8 cellular contexts compared by ENCODE assay signal in the genomic region with DNA sequence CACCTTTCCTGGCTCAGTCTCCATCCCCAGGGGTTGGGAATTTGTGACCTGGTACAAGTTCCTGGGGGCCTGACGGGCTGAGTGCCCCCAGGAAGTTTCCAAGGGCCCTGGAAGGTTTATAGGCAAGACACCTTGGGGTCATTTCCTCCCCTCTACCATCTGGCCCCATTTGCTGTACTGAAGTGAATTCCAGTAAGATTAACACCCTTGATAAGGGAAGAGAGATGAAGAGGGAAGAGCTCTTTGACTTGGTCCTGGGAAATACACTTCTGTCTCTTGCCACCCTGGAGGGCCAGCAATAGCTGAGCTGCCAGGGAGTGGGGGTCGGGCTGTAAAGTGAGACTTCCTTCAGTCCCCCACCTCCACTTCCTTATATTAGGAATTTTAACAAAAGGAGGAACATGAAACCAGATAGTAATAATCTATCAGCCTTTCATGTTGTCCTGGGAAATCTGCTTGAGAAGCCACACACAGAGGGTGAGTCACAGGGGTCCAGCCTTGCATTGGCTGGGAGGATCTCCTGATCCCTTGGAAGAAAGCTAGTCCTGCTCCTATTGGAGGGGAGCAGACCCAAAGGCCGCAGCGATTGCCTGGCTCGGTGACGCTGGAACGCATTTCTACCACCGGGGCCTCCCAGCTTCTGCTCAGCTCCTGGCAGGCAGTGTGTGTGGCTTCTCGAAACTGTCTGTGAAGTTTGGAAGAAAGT.
A peak's percentile ranks its signal among the peaks of the same experiment; 100 is the strongest.
DNase-seq lines count a peak whose midpoint lies in the region; ATAC-seq, FAIRE-seq and TF ChIP-seq lines count a peak whose summit lies in the region.

No MANE protein-coding gene starts in this region.

- no peaks in the 10 kb centered on the region for H3K9me1 ChIP-seq in endothelial cell of umbilical vein (replicated peaks; ENCODE audit: control insufficient read depth, extremely low read depth, insufficient read depth, low read length)

- peak; percentile 29 for TF ChIP-seq POLR2A in endothelial cell of umbilical vein (IDR thresholded peaks at IDR 0.05; ENCODE audit: low read depth, low read length)
- TF ChIP-seq POLR2A in GM12892 (IDR thresholded peaks at IDR 0.05; ENCODE audit: low read depth, low read length), result no peak

- H3K4me1 ChIP-seq in endothelial cell of umbilical vein (ENCODE audit: control insufficient read depth, extremely low read depth, insufficient read depth, low read length), result peaks cover 46% of the 10 kb centered on the region

- no peak for ATAC-seq in GM21717 (IDR thresholded peaks at IDR 0.05; ENCODE audit: unreplicated experiment)

- no peaks in the 10 kb centered on the region for H3K9me3 ChIP-seq in endothelial cell of umbilical vein (replicated peaks; ENCODE audit: control insufficient read depth, insufficient read depth, low read length)

- H3K36me3 Mint-ChIP-seq in mesothelial cell of epicardium, result no peaks in the 10 kb centered on the region

- H3K27me3 ChIP-seq in endothelial cell of umbilical vein (ENCODE audit: control insufficient read depth in 2 of 2, insufficient read depth in 2 of 2, low read length in 2 of 2), result no peaks in the 10 kb centered on the region

- H3K9me3 Mint-ChIP-seq in mesothelial cell of epicardium, result peaks cover 6% of the 10 kb centered on the region

- H3K4me3 Mint-ChIP-seq in mesothelial cell of epicardium, result no peak overlapping the region

- H3K4me3 ChIP-seq in AG04449 (ENCODE audit: low read depth, low read length) (no peak overlapping the region), endothelial cell of umbilical vein (replicated peaks in 1 of 3; ENCODE audit: insufficient read depth in 1 of 3, low read depth in 1 of 3, low read length in 3 of 3) (no peak overlapping the region)

- peak overlapping the region; percentile 5 for H3K4me2 ChIP-seq in endothelial cell of umbilical vein (ENCODE audit: insufficient read depth, low read length)

- no peaks in the 10 kb centered on the region for H3K79me2 ChIP-seq in endothelial cell of umbilical vein (ENCODE audit: control insufficient read depth, insufficient read depth, low read length)

- POLR2A ChIA-PET in AG04449 (lab: Yijun Ruan, JAX) (interaction anchor here (0.7 to 1.0 kb wide), 3 partner anchors 19 to 35 kb away, joined by 3 to 9 read pairs (median 3); no protein-coding TSS in a partner anchor), endothelial cell of umbilical vein (lab: Charles Lee) (interaction anchor here (0.7 to 1.0 kb wide), 2 partner anchors 40 to 151 kb away, joined by 3 to 10 read pairs; no protein-coding TSS in a partner anchor)

- H2AFZ ChIP-seq in endothelial cell of umbilical vein (ENCODE audit: low read depth, low read length), result peak overlapping the region; percentile 11

- dilution Hi-C loops in endothelial cell of umbilical vein (cut with MboI; ENCODE audit: extremely low pct_ligation_motif_present, low sequenced_read_pairs), result no loop called here

- peak overlapping the region; percentile 94 for H3K27ac ChIP-seq in endothelial cell of umbilical vein (ENCODE audit: insufficient read depth, low read depth, low read length)

- peaks cover 49% of the 10 kb centered on the region for H3K4me1 Mint-ChIP-seq in mesothelial cell of epicardium

- BruUV-seq in endothelial cell of umbilical vein (replicated peaks; lab: Mats Ljungman, UMichigan), result TSS peak; percentile 95

- DNase-seq in AG04449 (ENCODE audit: low read depth, low spot score) (peak; percentile 93), NCI-H226 (peak; percentile 37), endothelial cell of umbilical vein (ENCODE audit: low read depth, low spot score) (peak; percentile 87), mesothelial cell of epicardium (ENCODE audit: low spot score in 2 of 2, unreplicated experiment in 2 of 2) (peak; percentile 32 to 67), T-helper 1 cell (no peak), GM12892 (ENCODE audit: insufficient read length) (no peak)
- DNase-seq in activated CD4-positive, CD25-positive, alpha-beta regulatory T cell treated with anti-CD3 and anti-CD28 coated beads, Interleukin-2, amount 50 U/mL, for 72 hours, result no peak

- no peaks in the 10 kb centered on the region for H4K20me1 ChIP-seq in endothelial cell of umbilical vein (replicated peaks; ENCODE audit: control insufficient read depth, extremely low read depth, insufficient read depth, low read length)

- no peaks in the 10 kb centered on the region for H3K27me3 Mint-ChIP-seq in mesothelial cell of epicardium (ENCODE audit: low read depth)

- no peaks in the 10 kb centered on the region for H3K36me3 ChIP-seq in endothelial cell of umbilical vein (ENCODE audit: control insufficient read depth in 2 of 2, extremely low read depth in 1 of 2, insufficient read depth in 2 of 2, low read length in 2 of 2)

- CTCF ChIA-PET in AG04449 (lab: Yijun Ruan, JAX), result interaction anchor here (0.8 to 2.2 kb wide), 6 partner anchors 8 to 167 kb away, joined by 3 to 6 read pairs (median 3); no protein-coding TSS in a partner anchor
- CTCF ChIA-PET in endothelial cell of umbilical vein (lab: Charles Lee), result interaction anchor here (0.8 to 3.6 kb wide), 14 partner anchors 11 to 215 kb away, joined by 3 to 49 read pairs (median 4); partner anchors contain the start of gene LIPG

- TF ChIP-seq CTCF in AG04449 (IDR thresholded peaks at IDR 0.05; ENCODE audit: insufficient read depth, low read length, missing control alignments), result peak; percentile 42
- TF ChIP-seq CTCF in endothelial cell of umbilical vein (IDR thresholded peaks at IDR 0.05; ENCODE audit: extremely low read depth in 1 of 2, insufficient read depth in 1 of 2, low read depth in 1 of 2, low read length in 2 of 2), result peak in 1 of 2 donors; percentile 3
- TF ChIP-seq CTCF in mesothelial cell of epicardium (IDR thresholded peaks at IDR 0.05; ENCODE audit: unreplicated experiment), result no peak

- peak; percentile 88 for FAIRE-seq in endothelial cell of umbilical vein (lab: Jason Lieb, UNC)
- no peak for FAIRE-seq in GM12892 (lab: Jason Lieb, UNC)

- intact Hi-C loops in endothelial cell of umbilical vein (cut with micrococcal nuclease), result loop anchor here (1.0 to 5.0 kb wide), 4 partner anchors 35 to 214 kb away; partner anchors contain the start of gene ACAA2

- peak overlapping the region; percentile 99 for H3K27ac Mint-ChIP-seq in mesothelial cell of epicardium

- H3K9ac ChIP-seq in endothelial cell of umbilical vein (replicated peaks; ENCODE audit: extremely low read depth, insufficient read depth, low read length), result peak overlapping the region; percentile 57

TF ChIP-seq in endothelial cell of umbilical vein, 7 proteins besides CTCF, POLR2A, EP300 and RAD21:
- TF ChIP-seq FOS (IDR thresholded peaks at IDR 0.05; ENCODE audit: borderline replicate concordance, insufficient read depth, low read length), result peak; percentile 76
- TF ChIP-seq, protein P1, sequence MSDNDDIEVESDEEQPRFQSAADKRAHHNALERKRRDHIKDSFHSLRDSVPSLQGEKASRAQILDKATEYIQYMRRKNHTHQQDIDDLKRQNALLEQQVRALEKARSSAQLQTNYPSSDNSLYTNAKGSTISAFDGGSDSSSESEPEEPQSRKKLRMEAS (IDR thresholded peaks at IDR 0.05; ENCODE audit: insufficient read depth, insufficient read length), result no peak
- peak; percentile 82 for TF ChIP-seq GATA2 (IDR thresholded peaks at IDR 0.05; ENCODE audit: insufficient read depth, insufficient read length, low read depth, low read length)
- no peak for TF ChIP-seq MYC (IDR thresholded peaks at IDR 0.05; ENCODE audit: low read depth, low read length)
- peak; percentile 63 for TF ChIP-seq JUN (IDR thresholded peaks at IDR 0.05; ENCODE audit: borderline replicate concordance, insufficient read depth, insufficient read length, low read depth)
- peak; percentile 26 for TF ChIP-seq POLR2AphosphoS5 (IDR thresholded peaks at IDR 0.05; ENCODE audit: insufficient read depth, low read depth, low read length)

Comparison
In these comparisons a context has a peak if more than half of its experiments do, and no peak if none do; other contexts are left out.
1. DNase-seq: peak in AG04449 (single experiment), NCI-H226 (single experiment), endothelial cell of umbilical vein (single experiment) and mesothelial cell of epicardium (2 of 2); none in activated CD4-positive, CD25-positive, alpha-beta regulatory T cell treated with anti-CD3 and anti-CD28 coated beads, Interleukin-2, amount 50 U/mL, for 72 hours (single experiment), T-helper 1 cell (0 of 5) and GM12892 (single experiment).